13 cellular contexts compared by ENCODE assay signal in the genomic region with DNA sequence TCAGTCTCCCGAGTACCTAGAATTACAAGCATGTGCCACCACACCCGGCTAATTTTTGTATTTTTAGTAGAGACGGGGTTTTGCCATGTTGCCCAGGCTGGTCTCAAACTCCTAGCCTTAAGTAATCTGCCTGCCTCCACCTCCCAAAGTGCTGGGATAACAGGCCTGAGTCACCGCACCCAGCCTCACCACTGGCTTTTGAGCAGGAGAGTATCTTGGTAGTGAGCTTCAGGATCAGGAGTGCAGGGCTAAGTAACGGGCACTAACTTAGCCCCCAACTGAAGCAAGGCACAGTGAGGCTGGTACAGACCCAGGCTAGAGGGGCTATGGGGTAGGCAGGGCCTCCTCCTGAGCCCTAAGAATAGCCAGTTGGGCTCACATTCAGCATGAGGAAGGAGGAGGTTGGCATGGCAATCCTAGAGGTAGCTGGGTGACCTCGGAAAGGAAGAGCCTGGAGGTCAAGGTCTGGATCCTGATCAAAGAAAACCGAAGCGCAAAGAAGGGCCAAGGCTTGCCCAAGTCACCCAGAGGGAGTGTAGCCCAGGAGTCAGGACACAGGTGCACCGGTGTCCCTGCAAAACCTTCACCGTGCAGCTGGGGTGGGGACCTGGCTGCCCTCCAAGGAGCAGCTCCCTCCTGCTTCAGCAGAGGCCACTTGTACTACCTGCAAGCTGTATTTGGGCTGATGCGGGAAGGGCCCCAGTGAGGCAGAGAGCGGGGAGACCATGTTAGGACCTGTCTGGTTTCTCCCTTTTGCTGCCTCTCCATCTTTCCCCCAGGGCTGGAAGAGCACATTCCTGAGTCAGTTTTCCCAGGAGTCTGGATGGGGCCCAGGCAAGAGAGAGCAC. TPM values are rescaled to one million over a fixed set of nuclear protein-coding genes. Genes with fewer than 3 reads are reported as not detected.
DNase-seq lines count a peak whose midpoint lies in the region; ATAC-seq lines count a peak whose summit lies in the region.
"Had no signal": no experiment of that assay in that cellular context is flagged by ENCODE, and none has a peak within 500 bp of the region (broad histone marks: within the 10 kb centered on the region; RNA-seq: fewer than 3 reads in every experiment).

No MANE protein-coding gene starts in this region.

- H3K4me1 ChIP-seq in BLaER1, result peaks cover 96% of the 10 kb centered on the region

- H3K27me3 Mint-ChIP-seq in activated CD8-positive, alpha-beta memory T cell treated with anti-CD3 and anti-CD28 coated beads, Interleukin-2, amount 10 ng/mL, durations not matched to agents 7 days and 5 days, result no peaks in the 10 kb centered on the region
- H3K27me3 Mint-ChIP-seq in memory B cell, result no peaks in the 10 kb centered on the region

- peaks cover 13% of the 10 kb centered on the region for H3K36me3 Mint-ChIP-seq in activated CD8-positive, alpha-beta memory T cell treated with anti-CD3 and anti-CD28 coated beads, Interleukin-2, amount 10 ng/mL, durations not matched to agents 7 days and 5 days
- H3K36me3 Mint-ChIP-seq in memory B cell, result no peaks in the 10 kb centered on the region

- H3K27ac ChIP-seq in BLaER1, result no peak overlapping the region

- CTCF ChIA-PET in activated CD8-positive, alpha-beta memory T cell treated with anti-CD3 and anti-CD28 coated beads, Interleukin-2, amount 10 ng/mL, durations not matched to agents 7 days and 5 days (lab: Charles Lee), result interaction anchor here (0.8 to 4.0 kb wide), 6 partner anchors 21 to 107 kb away, joined by 3 to 22 read pairs (median 4); no protein-coding TSS in a partner anchor

- H3K4me3 ChIP-seq in BLaER1, result no peak overlapping the region

- no peaks in the 10 kb centered on the region for H3K27me3 ChIP-seq in BLaER1

- H3K9me3 ChIP-seq in BLaER1, result no peaks in the 10 kb centered on the region

- no peaks in the 10 kb centered on the region; the same call in 1 of the 2 replicates for H4K20me1 ChIP-seq in BLaER1

- no peaks in the 10 kb centered on the region for H3K36me3 ChIP-seq in BLaER1

- H3K27ac Mint-ChIP-seq in activated CD8-positive, alpha-beta memory T cell treated with anti-CD3 and anti-CD28 coated beads, Interleukin-2, amount 10 ng/mL, durations not matched to agents 7 days and 5 days, result peak overlapping the region; percentile 87
- H3K27ac Mint-ChIP-seq in memory B cell, result peak overlapping the region; percentile 28

- peak overlapping the region; percentile 73 for H3K4me2 ChIP-seq in BLaER1

- DNase-seq in DMS79 (lab: John Stamatoyannopoulos, UW) (peak; percentile 12), memory B cell (ENCODE audit: low spot score in 2 of 2) (no peak)
- peak; percentile 40 for DNase-seq in activated CD8-positive, alpha-beta memory T cell treated with anti-CD3 and anti-CD28 coated beads, Interleukin-2, amount 10 ng/mL, durations not matched to agents 7 days and 5 days
- DNase-seq: activated effector memory CD4-positive, alpha-beta T cell treated with Interleukin-2 at 50 U/mL for 16 hours; central memory CD4-positive, alpha-beta T cell; COR-L47; NCI-H524 treated with DMSO at 0.1 percent for 48 hours; SIG-M5; stimulated activated CD4-positive, alpha-beta T cell treated with anti-CD3 and anti-CD28 coated beads, Interleukin-4, amount 100 ng/mL, for 4 hours had no signal

- H3K9me3 Mint-ChIP-seq in activated CD8-positive, alpha-beta memory T cell treated with anti-CD3 and anti-CD28 coated beads, Interleukin-2, amount 10 ng/mL, durations not matched to agents 7 days and 5 days (ENCODE audit: low read depth), result no peaks in the 10 kb centered on the region
- H3K9me3 Mint-ChIP-seq in memory B cell, result no peaks in the 10 kb centered on the region

- ATAC-seq in activated CD8-positive, alpha-beta memory T cell treated with anti-CD3 and anti-CD28 coated beads, Interleukin-2, amount 10 ng/mL, durations not matched to agents 7 days and 5 days, result no peak
- ATAC-seq in memory B cell (ENCODE audit: low read depth) (no peak), GM18873 (IDR thresholded peaks at IDR 0.05; ENCODE audit: low FRiP score, unreplicated experiment) (no peak), GM19351 (IDR thresholded peaks at IDR 0.05; ENCODE audit: unreplicated experiment) (no peak)
- ATAC-seq in activated CD4-positive, CD25-positive, alpha-beta regulatory T cell treated with anti-CD3 and anti-CD28 coated beads, Interleukin-2, amount 50 U/mL, for 24 hours, result no peak

- H3K9ac ChIP-seq in BLaER1, result no peak overlapping the region; the same call in 1 of the 2 replicates

- H3K4me3 Mint-ChIP-seq in activated CD8-positive, alpha-beta memory T cell treated with anti-CD3 and anti-CD28 coated beads, Interleukin-2, amount 10 ng/mL, durations not matched to agents 7 days and 5 days, result no peak overlapping the region
- peak overlapping the region; percentile 33 for H3K4me3 Mint-ChIP-seq in memory B cell

- peaks cover 84% of the 10 kb centered on the region for H3K4me1 Mint-ChIP-seq in activated CD8-positive, alpha-beta memory T cell treated with anti-CD3 and anti-CD28 coated beads, Interleukin-2, amount 10 ng/mL, durations not matched to agents 7 days and 5 days
- H3K4me1 Mint-ChIP-seq in memory B cell, result peaks cover 55% of the 10 kb centered on the region

RNA-seq across cellular contexts. Expression of gene ADGRG5, which starts 1.3 kb away (rescaled TPM):
- total RNA-seq in activated CD8-positive, alpha-beta memory T cell treated with anti-CD3 and anti-CD28 coated beads, Interleukin-2, amount 10 ng/mL, durations not matched to agents 7 days and 5 days, result 10 to 100 TPM; 34.4 to 47.9 TPM

RNA-seq across cellular contexts. Expression of gene CCDC102A, which starts 4.8 kb away (rescaled TPM):
- total RNA-seq in activated CD8-positive, alpha-beta memory T cell treated with anti-CD3 and anti-CD28 coated beads, Interleukin-2, amount 10 ng/mL, durations not matched to agents 7 days and 5 days, result 10 to 100 TPM; 19.7 to 20.2 TPM

RNA-seq across cellular contexts. Expression of gene DOK4, which starts 54.8 kb away (rescaled TPM):
- 1 to 10 TPM; 3.4 to 4.7 TPM for total RNA-seq in activated CD8-positive, alpha-beta memory T cell treated with anti-CD3 and anti-CD28 coated beads, Interleukin-2, amount 10 ng/mL, durations not matched to agents 7 days and 5 days

Comparison
In these comparisons a context has a peak if more than half of its experiments do, and no peak if none do; other contexts are left out.
1. DNase-seq: peak in DMS79 (single experiment) and activated CD8-positive, alpha-beta memory T cell treated with anti-CD3 and anti-CD28 coated beads, Interleukin-2, amount 10 ng/mL, durations not matched to agents 7 days and 5 days (single experiment); none in memory B cell (0 of 2).